ENCODE assay signal across 13 cellular contexts in the genomic region with DNA sequence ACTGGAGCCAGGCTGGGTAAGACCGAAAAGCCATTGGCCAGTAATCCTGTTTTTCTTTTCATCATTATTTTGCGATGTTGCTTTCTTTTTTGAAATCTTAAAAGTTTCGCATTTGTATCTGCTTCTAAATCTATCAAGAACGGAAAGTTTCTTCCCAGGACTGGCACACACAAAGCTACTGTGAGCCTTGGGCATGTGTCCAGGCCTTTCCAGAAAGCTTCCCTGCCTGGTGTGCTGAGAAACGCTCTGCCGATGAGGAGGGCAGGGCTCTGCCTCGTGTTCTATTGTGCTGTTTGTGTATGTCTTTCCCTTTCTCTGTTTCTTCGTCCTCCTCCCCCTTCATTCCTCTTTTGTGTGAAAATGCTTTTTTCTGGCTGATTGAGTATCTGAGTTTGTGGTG.
DNase-seq lines count a peak whose midpoint lies in the region; ATAC-seq, FAIRE-seq and TF ChIP-seq lines count a peak whose summit lies in the region.
"Had no signal": no experiment of that assay in that cellular context is flagged by ENCODE, and none has a peak within 500 bp of the region (broad histone marks: within the 10 kb centered on the region; RNA-seq: fewer than 3 reads in every experiment).

No MANE protein-coding gene starts in this region.

- H3K36me3 ChIP-seq in H1 (ENCODE audit: control insufficient read depth in 2 of 4, insufficient read depth in 4 of 4, low read length in 3 of 4) (no peaks in the 10 kb centered on the region), lower lobe of right lung (no peaks in the 10 kb centered on the region), stomach smooth muscle (ENCODE audit: control insufficient read depth in 2 of 2, insufficient read depth in 2 of 2, low read length in 2 of 2) (peaks cover 0 to 7% of the 10 kb centered on the region in 2 donors)
- H3K36me3 ChIP-seq: brain microvascular endothelial cell had no signal

- H3K27me3 Mint-ChIP-seq in HFFc6 (ENCODE audit: insufficient read depth) (no peaks in the 10 kb centered on the region), CD14-positive monocyte (ENCODE audit: low read depth in 3 of 3) (no peaks in the 10 kb centered on the region)
- H3K27me3 Mint-ChIP-seq in activated T-cell treated with anti-CD3 and anti-CD28 coated beads, Interleukin-2, amount 50 U/mL, for 72 hours (ENCODE audit: low read depth), result no peaks in the 10 kb centered on the region

- POLR2A ChIA-PET in H1 (lab: Charles Lee; ENCODE audit: partially characterized antibody), result no interaction called here

- no peak overlapping the region for H2BK15ac ChIP-seq in H1 (ENCODE audit: low read length)

- no peak overlapping the region for H3K9ac ChIP-seq in H1 (replicated peaks in 1 of 4; ENCODE audit: extremely low read depth in 1 of 4, low read depth in 3 of 4, low read length in 3 of 4)
- H3K9ac ChIP-seq in stomach smooth muscle (ENCODE audit: low read length in 2 of 2), result peak overlapping the region; percentile 1 to 73

- peak overlapping the region; percentile 63 for H3K27ac Mint-ChIP-seq in HFFc6
- H3K27ac Mint-ChIP-seq in CD14-positive monocyte, result peak overlapping the region in 1 of 7 donors; percentile 1
- H3K27ac Mint-ChIP-seq in activated T-cell treated with anti-CD3 and anti-CD28 coated beads, Interleukin-2, amount 50 U/mL, for 72 hours, result no peak overlapping the region
- H3K27ac Mint-ChIP-seq: natural killer cell had no signal

- no peak overlapping the region for H2BK12ac ChIP-seq in H1 (ENCODE audit: low read depth, low read length)

- H4K5ac ChIP-seq in H1 (ENCODE audit: insufficient read length, low read depth, low read length), result no peak overlapping the region

- no peaks in the 10 kb centered on the region for H3K23me2 ChIP-seq in H1 (ENCODE audit: low read depth, low read length)

- no peak overlapping the region for H3K14ac ChIP-seq in H1 (ENCODE audit: insufficient read length)

- H3K79me1 ChIP-seq in H1 (ENCODE audit: low read depth, low read length), result no peaks in the 10 kb centered on the region

- peak; percentile 64 to 82 for ATAC-seq in lower lobe of right lung
- ATAC-seq in GM19467 (IDR thresholded peaks at IDR 0.05; ENCODE audit: unreplicated experiment), result no peak
- ATAC-seq in activated T-cell treated with anti-CD3 and anti-CD28 coated beads, Interleukin-2, amount 50 U/mL, for 72 hours (replicated peaks in 1 of 2), result no peak
- ATAC-seq: natural killer cell; stimulated activated naive CD8-positive, alpha-beta T cell treated with anti-CD3 and anti-CD28 coated beads, Interleukin-15, Interleukin-2, amounts not matched to agents 100 U/mL and 50 U/mL, for 24 hours had no signal

- intact Hi-C loops in lower lobe of right lung (cut with DNase I), result no loop called here
- intact Hi-C loops in CD14-positive monocyte (cut with micrococcal nuclease), result no loop called here

- CTCF ChIA-PET in H1 (lab: Charles Lee; ENCODE audit: partially characterized antibody), result interaction anchor here (0.6 to 1.0 kb wide), 2 partner anchors 8 to 1989 kb away, joined by 3 to 4 read pairs; no protein-coding TSS in a partner anchor

- no peaks in the 10 kb centered on the region for H3K27me3 ChIP-seq in H1 (replicated peaks in 1 of 4; ENCODE audit: control insufficient read depth in 3 of 4, extremely low read depth in 1 of 4, insufficient read depth in 3 of 4, low read length in 3 of 4)
- no peaks in the 10 kb centered on the region for H3K27me3 ChIP-seq in lower lobe of right lung (ENCODE audit: low read depth)
- H3K27me3 ChIP-seq in stomach smooth muscle (ENCODE audit: control insufficient read depth in 1 of 2, insufficient read depth in 2 of 2, low read length in 2 of 2), result no peaks in the 10 kb centered on the region
- H3K27me3 ChIP-seq: brain microvascular endothelial cell had no signal

- 0 out of 2 replicates have a peak overlapping the region, but pooled peaks have one; percentile 16 for H2BK5ac ChIP-seq in H1 (ENCODE audit: low read depth, low read length)

- H2BK20ac ChIP-seq in H1 (ENCODE audit: low read length), result no peak overlapping the region

- H3K4me2 ChIP-seq in H1 (ENCODE audit: insufficient read depth in 1 of 2, low read depth in 2 of 2, low read length in 2 of 2), result no peak overlapping the region

- H3K23ac ChIP-seq in H1 (ENCODE audit: insufficient read length), result no peak overlapping the region

- no peak for TF ChIP-seq RAD21 in H1 (IDR thresholded peaks at IDR 0.05 in 1 of 2, conservative IDR thresholded peaks at IDR 0.05 in 1 of 2; ENCODE audit: low read depth in 2 of 2, low read length in 2 of 2)

- no peak for DNase-seq in HFFc6
- no peak for DNase-seq in H1 (ENCODE audit: low read depth in 1 of 2, low spot score in 2 of 2)
- DNase-seq in lower lobe of right lung, result peak; percentile 62
- DNase-seq in GM20000 (ENCODE audit: low spot score), result no peak
- DNase-seq in CD14-positive monocyte (ENCODE audit: low spot score), result no peak
- no peak for DNase-seq in activated T-cell treated with anti-CD3 and anti-CD28 coated beads, Interleukin-2, amount 50 U/mL, for 72 hours
- DNase-seq: activated CD4-positive, CD25-positive, alpha-beta regulatory T cell; brain microvascular endothelial cell; natural killer cell; NCI-H526; stimulated activated naive CD8-positive, alpha-beta T cell treated with anti-CD3 and anti-CD28 coated beads, Interleukin-15, Interleukin-2, amounts not matched to agents 100 U/mL and 50 U/mL, for 24 hours had no signal

- H3K9me3 ChIP-seq in H1 (ENCODE audit: insufficient read depth in 2 of 2, low read depth in 1 of 2, low read length in 1 of 2) (no peaks in the 10 kb centered on the region), lower lobe of right lung (no peaks in the 10 kb centered on the region), stomach smooth muscle (ENCODE audit: control insufficient read depth in 2 of 2, low read length in 2 of 2) (no peaks in the 10 kb centered on the region)

- H3K56ac ChIP-seq in H1 (replicated peaks; ENCODE audit: insufficient read length, low read depth, low read length), result no peak overlapping the region

- peaks cover 53% of the 10 kb centered on the region for H3K4me1 Mint-ChIP-seq in HFFc6 (ENCODE audit: low read depth)
- peaks cover 59% of the 10 kb centered on the region for H3K4me1 Mint-ChIP-seq in CD14-positive monocyte
- H3K4me1 Mint-ChIP-seq in activated T-cell treated with anti-CD3 and anti-CD28 coated beads, Interleukin-2, amount 50 U/mL, for 72 hours (ENCODE audit: low read depth), result peaks cover 21% of the 10 kb centered on the region
- H3K4me1 Mint-ChIP-seq: natural killer cell had no signal

- H3K27ac ChIP-seq in H1 (ENCODE audit: low read depth, low read length) (no peak overlapping the region), lower lobe of right lung (peak overlapping the region; percentile 73), stomach smooth muscle (ENCODE audit: low read length) (peak overlapping the region; percentile 56)
- H3K27ac ChIP-seq: brain microvascular endothelial cell had no signal

- H4K91ac ChIP-seq in H1 (replicated peaks; ENCODE audit: insufficient read length, low read length), result no peak overlapping the region

- H3K4ac ChIP-seq in H1 (replicated peaks; ENCODE audit: insufficient read length, low read depth, low read length), result no peak overlapping the region

- no peak for TF ChIP-seq CTCF in HFFc6 (IDR thresholded peaks at IDR 0.05)
- TF ChIP-seq CTCF in H1 (IDR thresholded peaks at IDR 0.05; ENCODE audit: control extremely low read depth in 1 of 3, insufficient read depth in 1 of 3, low read depth in 1 of 3, low read length in 3 of 3), result no peak
- TF ChIP-seq CTCF in lower lobe of right lung (IDR thresholded peaks at IDR 0.05), result no peak
- TF ChIP-seq CTCF in GM20000 (IDR thresholded peaks at IDR 0.05; ENCODE audit: extremely low read depth, missing control alignments), result no peak
- no peak for TF ChIP-seq CTCF in CD14-positive monocyte (IDR thresholded peaks at IDR 0.05)

- FAIRE-seq in H1 (lab: Jason Lieb, UNC), result no peak

- peak overlapping the region; percentile 79 for H3K4me3 Mint-ChIP-seq in HFFc6
- H3K4me3 Mint-ChIP-seq in CD14-positive monocyte, result no peak overlapping the region
- no peak overlapping the region for H3K4me3 Mint-ChIP-seq in activated T-cell treated with anti-CD3 and anti-CD28 coated beads, Interleukin-2, amount 50 U/mL, for 72 hours
- H3K4me3 Mint-ChIP-seq: natural killer cell had no signal

- H3K9me3 Mint-ChIP-seq in HFFc6, result no peaks in the 10 kb centered on the region
- no peaks in the 10 kb centered on the region for H3K9me3 Mint-ChIP-seq in CD14-positive monocyte
- H3K9me3 Mint-ChIP-seq in activated T-cell treated with anti-CD3 and anti-CD28 coated beads, Interleukin-2, amount 50 U/mL, for 72 hours, result no peaks in the 10 kb centered on the region
- H3K9me3 Mint-ChIP-seq: natural killer cell had no signal

- no peak overlapping the region for H4K8ac ChIP-seq in H1 (ENCODE audit: extremely low read depth, insufficient read depth, low read length)

- TF ChIP-seq EP300 in H1 (IDR thresholded peaks at IDR 0.05; ENCODE audit: borderline replicate concordance in 1 of 2, low read depth in 2 of 2, low read length in 2 of 2), result no peak

- no peak overlapping the region for H3K18ac ChIP-seq in H1 (ENCODE audit: extremely low read depth, low read length)

- H3K36me3 Mint-ChIP-seq in HFFc6 (ENCODE audit: low read depth), result peaks cover 7% of the 10 kb centered on the region; the same call in 1 of the 2 replicates
- H3K36me3 Mint-ChIP-seq in CD14-positive monocyte, result peaks cover 2 to 4% of the 10 kb centered on the region in 2 donors
- no peaks in the 10 kb centered on the region for H3K36me3 Mint-ChIP-seq in activated T-cell treated with anti-CD3 and anti-CD28 coated beads, Interleukin-2, amount 50 U/mL, for 72 hours (ENCODE audit: insufficient read depth in 2 of 2)
- H3K36me3 Mint-ChIP-seq: natural killer cell had no signal

- H3K4me1 ChIP-seq in H1 (replicated peaks in 1 of 4; ENCODE audit: control insufficient read depth in 3 of 4, insufficient read depth in 4 of 4, low read length in 3 of 4) (peaks cover 2 to 5% (median 2%) of the 10 kb centered on the region in 4 experiments; a peak in 6 of 7 replicates), lower lobe of right lung (peaks cover 81% of the 10 kb centered on the region), stomach smooth muscle (ENCODE audit: control insufficient read depth, insufficient read depth, low read length) (peaks cover 19% of the 10 kb centered on the region)

- H3K4me3 ChIP-seq in H1 (ENCODE audit: extremely low read depth in 1 of 4, insufficient read depth in 2 of 4, low read depth in 3 of 4, low read length in 4 of 4), result no peak overlapping the region
- peak overlapping the region; percentile 7 for H3K4me3 ChIP-seq in lower lobe of right lung
- H3K4me3 ChIP-seq in stomach smooth muscle (ENCODE audit: low read length in 2 of 2), result peak overlapping the region; percentile 35 to 62

- WGBS in H1 (ENCODE audit: extremely low coverage in 1 of 2, insufficient coverage in 1 of 2, insufficient read length in 1 of 2, insufficient replicate concordance in 2 of 2, low coverage in 1 of 2, low lambda C conversion rate in 2 of 2, missing lambda C conversion rate in 1 of 2), 2 experiments, result 91% methylated on average over 8 of the region's 8 CpGs; no CpG with 5 or more reads in 1 of the 2 experiments

- no peaks in the 10 kb centered on the region for H3K79me2 ChIP-seq in H1 (ENCODE audit: control insufficient read depth in 1 of 2, insufficient read depth in 2 of 2, low read length in 2 of 2)

- no peak overlapping the region for H2AFZ ChIP-seq in H1 (ENCODE audit: low read length)

- H4K20me1 ChIP-seq in H1 (replicated peaks in 1 of 2; ENCODE audit: control insufficient read depth in 1 of 2, insufficient read depth in 2 of 2, low read length in 2 of 2), result no peaks in the 10 kb centered on the region

- no peak for TF ChIP-seq POLR2A in H1 (IDR thresholded peaks at IDR 0.05; ENCODE audit: control extremely low read depth in 1 of 2, low read depth in 2 of 2, low read length in 2 of 2)

- no peak overlapping the region for H2AK5ac ChIP-seq in H1 (ENCODE audit: low read depth, low read length)

- H2BK120ac ChIP-seq in H1 (replicated peaks; ENCODE audit: low read depth, low read length), result no peak overlapping the region

Comparison
In these comparisons a context has a peak if more than half of its experiments do, and no peak if none do; other contexts are left out.
1. H3K4me3 ChIP-seq: peak in lower lobe of right lung (single experiment) and stomach smooth muscle (2 of 2); none in H1 (0 of 4).
2. H3K9ac ChIP-seq: peak in stomach smooth muscle (2 of 2); none in H1 (0 of 4).
3. ATAC-seq: peak in lower lobe of right lung (2 of 2); none in GM19467 (single experiment) and activated T-cell treated with anti-CD3 and anti-CD28 coated beads, Interleukin-2, amount 50 U/mL, for 72 hours (0 of 2).